2 cellular contexts compared by ENCODE assay signal in genomic region chr11:6397636-6398035, GRCh38.
TF ChIP-seq lines count a peak whose summit lies in the region.

No MANE protein-coding gene starts in this region.

TF ChIP-seq in SK-N-SH treated with all-trans-retinoic acid at 6 μM for 48 hours, 23 proteins besides CTCF, POLR2A, EP300 and RAD21 (continued from another document):
- TF ChIP-seq CSDC2 (CRISPR knock-in tag; IDR thresholded peaks at IDR 0.05): no peak
- TF ChIP-seq GLIS3 (CRISPR knock-in tag; IDR thresholded peaks at IDR 0.05): no peak
- TF ChIP-seq, protein P1, sequence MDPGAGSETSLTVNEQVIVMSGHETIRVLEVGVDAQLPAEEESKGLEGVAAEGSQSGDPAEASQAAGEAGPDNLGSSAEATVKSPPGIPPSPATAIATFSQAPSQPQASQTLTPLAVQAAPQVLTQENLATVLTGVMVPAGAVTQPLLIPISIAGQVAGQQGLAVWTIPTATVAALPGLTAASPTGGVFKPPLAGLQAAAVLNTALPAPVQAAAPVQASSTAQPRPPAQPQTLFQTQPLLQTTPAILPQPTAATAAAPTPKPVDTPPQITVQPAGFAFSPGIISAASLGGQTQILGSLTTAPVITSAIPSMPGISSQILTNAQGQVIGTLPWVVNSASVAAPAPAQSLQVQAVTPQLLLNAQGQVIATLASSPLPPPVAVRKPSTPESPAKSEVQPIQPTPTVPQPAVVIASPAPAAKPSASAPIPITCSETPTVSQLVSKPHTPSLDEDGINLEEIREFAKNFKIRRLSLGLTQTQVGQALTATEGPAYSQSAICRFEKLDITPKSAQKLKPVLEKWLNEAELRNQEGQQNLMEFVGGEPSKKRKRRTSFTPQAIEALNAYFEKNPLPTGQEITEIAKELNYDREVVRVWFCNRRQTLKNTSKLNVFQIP (CRISPR knock-in tag; IDR thresholded peaks at IDR 0.05; ENCODE audit: borderline replicate concordance, low read depth): no peak
- TF ChIP-seq TCF4 (CRISPR knock-in tag; IDR thresholded peaks at IDR 0.05; ENCODE audit: borderline replicate concordance): no peak
- no peak for TF ChIP-seq PPARA (CRISPR knock-in tag; IDR thresholded peaks at IDR 0.05; ENCODE audit: borderline replicate concordance)
- no peak for TF ChIP-seq BACH2 (CRISPR knock-in tag; IDR thresholded peaks at IDR 0.05; ENCODE audit: borderline replicate concordance)
- no peak for TF ChIP-seq SNAI2 (CRISPR knock-in tag; IDR thresholded peaks at IDR 0.05)
- no peak for TF ChIP-seq ISL1 (CRISPR knock-in tag; IDR thresholded peaks at IDR 0.05)
- TF ChIP-seq, protein P2, sequence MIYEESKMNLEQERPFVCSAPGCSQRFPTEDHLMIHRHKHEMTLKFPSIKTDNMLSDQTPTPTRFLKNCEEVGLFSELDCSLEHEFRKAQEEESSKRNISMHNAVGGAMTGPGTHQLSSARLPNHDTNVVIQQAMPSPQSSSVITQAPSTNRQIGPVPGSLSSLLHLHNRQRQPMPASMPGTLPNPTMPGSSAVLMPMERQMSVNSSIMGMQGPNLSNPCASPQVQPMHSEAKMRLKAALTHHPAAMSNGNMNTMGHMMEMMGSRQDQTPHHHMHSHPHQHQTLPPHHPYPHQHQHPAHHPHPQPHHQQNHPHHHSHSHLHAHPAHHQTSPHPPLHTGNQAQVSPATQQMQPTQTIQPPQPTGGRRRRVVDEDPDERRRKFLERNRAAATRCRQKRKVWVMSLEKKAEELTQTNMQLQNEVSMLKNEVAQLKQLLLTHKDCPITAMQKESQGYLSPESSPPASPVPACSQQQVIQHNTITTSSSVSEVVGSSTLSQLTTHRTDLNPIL (CRISPR knock-in tag; IDR thresholded peaks at IDR 0.05; ENCODE audit: low read depth): no peak
- TF ChIP-seq, protein P3, sequence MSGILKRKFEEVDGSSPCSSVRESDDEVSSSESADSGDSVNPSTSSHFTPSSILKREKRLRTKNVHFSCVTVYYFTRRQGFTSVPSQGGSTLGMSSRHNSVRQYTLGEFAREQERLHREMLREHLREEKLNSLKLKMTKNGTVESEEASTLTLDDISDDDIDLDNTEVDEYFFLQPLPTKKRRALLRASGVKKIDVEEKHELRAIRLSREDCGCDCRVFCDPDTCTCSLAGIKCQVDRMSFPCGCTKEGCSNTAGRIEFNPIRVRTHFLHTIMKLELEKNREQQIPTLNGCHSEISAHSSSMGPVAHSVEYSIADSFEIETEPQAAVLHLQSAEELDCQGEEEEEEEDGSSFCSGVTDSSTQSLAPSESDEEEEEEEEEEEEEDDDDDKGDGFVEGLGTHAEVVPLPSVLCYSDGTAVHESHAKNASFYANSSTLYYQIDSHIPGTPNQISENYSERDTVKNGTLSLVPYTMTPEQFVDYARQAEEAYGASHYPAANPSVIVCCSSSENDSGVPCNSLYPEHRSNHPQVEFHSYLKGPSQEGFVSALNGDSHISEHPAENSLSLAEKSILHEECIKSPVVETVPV (CRISPR knock-in tag; IDR thresholded peaks at IDR 0.05): no peak
- no peak for TF ChIP-seq OSR1 (CRISPR knock-in tag; IDR thresholded peaks at IDR 0.05)
- TF ChIP-seq TSHZ2 (CRISPR knock-in tag; IDR thresholded peaks at IDR 0.05): no peak
- TF ChIP-seq ESRRG (CRISPR knock-in tag; IDR thresholded peaks at IDR 0.05): no peak
- no peak for TF ChIP-seq TOX (CRISPR knock-in tag; IDR thresholded peaks at IDR 0.05; ENCODE audit: borderline replicate concordance)
- no peak for TF ChIP-seq ZFP3 (CRISPR knock-in tag; IDR thresholded peaks at IDR 0.05)
- TF ChIP-seq ZNF8 (CRISPR knock-in tag; IDR thresholded peaks at IDR 0.05): no peak
- no peak for TF ChIP-seq ZFP30 (CRISPR knock-in tag; IDR thresholded peaks at IDR 0.05)

TF ChIP-seq in SK-N-SH, 30 proteins besides CTCF, POLR2A, EP300 and RAD21:
- TF ChIP-seq, protein P4, sequence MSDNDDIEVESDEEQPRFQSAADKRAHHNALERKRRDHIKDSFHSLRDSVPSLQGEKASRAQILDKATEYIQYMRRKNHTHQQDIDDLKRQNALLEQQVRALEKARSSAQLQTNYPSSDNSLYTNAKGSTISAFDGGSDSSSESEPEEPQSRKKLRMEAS (IDR thresholded peaks at IDR 0.05; ENCODE audit: low read depth): no peak
- no peak for TF ChIP-seq TAF1 (IDR thresholded peaks at IDR 0.05; ENCODE audit: borderline replicate concordance, low read depth, low read length)
- TF ChIP-seq, protein P5, sequence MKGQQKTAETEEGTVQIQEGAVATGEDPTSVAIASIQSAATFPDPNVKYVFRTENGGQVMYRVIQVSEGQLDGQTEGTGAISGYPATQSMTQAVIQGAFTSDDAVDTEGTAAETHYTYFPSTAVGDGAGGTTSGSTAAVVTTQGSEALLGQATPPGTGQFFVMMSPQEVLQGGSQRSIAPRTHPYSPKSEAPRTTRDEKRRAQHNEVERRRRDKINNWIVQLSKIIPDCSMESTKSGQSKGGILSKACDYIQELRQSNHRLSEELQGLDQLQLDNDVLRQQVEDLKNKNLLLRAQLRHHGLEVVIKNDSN (IDR thresholded peaks at IDR 0.05; ENCODE audit: borderline replicate concordance, low read depth): no peak
- TF ChIP-seq NFIC (IDR thresholded peaks at IDR 0.05; ENCODE audit: borderline replicate concordance): no peak
- no peak for TF ChIP-seq JUND (IDR thresholded peaks at IDR 0.05)
- no peak for TF ChIP-seq MXI1 (IDR thresholded peaks at IDR 0.05; ENCODE audit: low read depth, low read length)
- TF ChIP-seq, protein P6, sequence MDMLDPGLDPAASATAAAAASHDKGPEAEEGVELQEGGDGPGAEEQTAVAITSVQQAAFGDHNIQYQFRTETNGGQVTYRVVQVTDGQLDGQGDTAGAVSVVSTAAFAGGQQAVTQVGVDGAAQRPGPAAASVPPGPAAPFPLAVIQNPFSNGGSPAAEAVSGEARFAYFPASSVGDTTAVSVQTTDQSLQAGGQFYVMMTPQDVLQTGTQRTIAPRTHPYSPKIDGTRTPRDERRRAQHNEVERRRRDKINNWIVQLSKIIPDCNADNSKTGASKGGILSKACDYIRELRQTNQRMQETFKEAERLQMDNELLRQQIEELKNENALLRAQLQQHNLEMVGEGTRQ (IDR thresholded peaks at IDR 0.05; ENCODE audit: borderline replicate concordance, low read depth, low read length): no peak
- TF ChIP-seq ELF1 (IDR thresholded peaks at IDR 0.05): no peak
- TF ChIP-seq NRF1 (IDR thresholded peaks at IDR 0.05; ENCODE audit: low read depth, low read length): no peak
- TF ChIP-seq PBX3 (IDR thresholded peaks at IDR 0.05): no peak
- TF ChIP-seq RXRA (IDR thresholded peaks at IDR 0.05; ENCODE audit: borderline replicate concordance, low read depth): no peak
- TF ChIP-seq MEF2A (IDR thresholded peaks at IDR 0.05; ENCODE audit: borderline replicate concordance, low read depth): no peak
- no peak for TF ChIP-seq FOSL2 (IDR thresholded peaks at IDR 0.05; ENCODE audit: borderline replicate concordance, low read depth)
- TF ChIP-seq, protein P7, sequence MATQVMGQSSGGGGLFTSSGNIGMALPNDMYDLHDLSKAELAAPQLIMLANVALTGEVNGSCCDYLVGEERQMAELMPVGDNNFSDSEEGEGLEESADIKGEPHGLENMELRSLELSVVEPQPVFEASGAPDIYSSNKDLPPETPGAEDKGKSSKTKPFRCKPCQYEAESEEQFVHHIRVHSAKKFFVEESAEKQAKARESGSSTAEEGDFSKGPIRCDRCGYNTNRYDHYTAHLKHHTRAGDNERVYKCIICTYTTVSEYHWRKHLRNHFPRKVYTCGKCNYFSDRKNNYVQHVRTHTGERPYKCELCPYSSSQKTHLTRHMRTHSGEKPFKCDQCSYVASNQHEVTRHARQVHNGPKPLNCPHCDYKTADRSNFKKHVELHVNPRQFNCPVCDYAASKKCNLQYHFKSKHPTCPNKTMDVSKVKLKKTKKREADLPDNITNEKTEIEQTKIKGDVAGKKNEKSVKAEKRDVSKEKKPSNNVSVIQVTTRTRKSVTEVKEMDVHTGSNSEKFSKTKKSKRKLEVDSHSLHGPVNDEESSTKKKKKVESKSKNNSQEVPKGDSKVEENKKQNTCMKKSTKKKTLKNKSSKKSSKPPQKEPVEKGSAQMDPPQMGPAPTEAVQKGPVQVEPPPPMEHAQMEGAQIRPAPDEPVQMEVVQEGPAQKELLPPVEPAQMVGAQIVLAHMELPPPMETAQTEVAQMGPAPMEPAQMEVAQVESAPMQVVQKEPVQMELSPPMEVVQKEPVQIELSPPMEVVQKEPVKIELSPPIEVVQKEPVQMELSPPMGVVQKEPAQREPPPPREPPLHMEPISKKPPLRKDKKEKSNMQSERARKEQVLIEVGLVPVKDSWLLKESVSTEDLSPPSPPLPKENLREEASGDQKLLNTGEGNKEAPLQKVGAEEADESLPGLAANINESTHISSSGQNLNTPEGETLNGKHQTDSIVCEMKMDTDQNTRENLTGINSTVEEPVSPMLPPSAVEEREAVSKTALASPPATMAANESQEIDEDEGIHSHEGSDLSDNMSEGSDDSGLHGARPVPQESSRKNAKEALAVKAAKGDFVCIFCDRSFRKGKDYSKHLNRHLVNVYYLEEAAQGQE (IDR thresholded peaks at IDR 0.05; ENCODE audit: low read depth, low read length): no peak
- TF ChIP-seq, protein P8, sequence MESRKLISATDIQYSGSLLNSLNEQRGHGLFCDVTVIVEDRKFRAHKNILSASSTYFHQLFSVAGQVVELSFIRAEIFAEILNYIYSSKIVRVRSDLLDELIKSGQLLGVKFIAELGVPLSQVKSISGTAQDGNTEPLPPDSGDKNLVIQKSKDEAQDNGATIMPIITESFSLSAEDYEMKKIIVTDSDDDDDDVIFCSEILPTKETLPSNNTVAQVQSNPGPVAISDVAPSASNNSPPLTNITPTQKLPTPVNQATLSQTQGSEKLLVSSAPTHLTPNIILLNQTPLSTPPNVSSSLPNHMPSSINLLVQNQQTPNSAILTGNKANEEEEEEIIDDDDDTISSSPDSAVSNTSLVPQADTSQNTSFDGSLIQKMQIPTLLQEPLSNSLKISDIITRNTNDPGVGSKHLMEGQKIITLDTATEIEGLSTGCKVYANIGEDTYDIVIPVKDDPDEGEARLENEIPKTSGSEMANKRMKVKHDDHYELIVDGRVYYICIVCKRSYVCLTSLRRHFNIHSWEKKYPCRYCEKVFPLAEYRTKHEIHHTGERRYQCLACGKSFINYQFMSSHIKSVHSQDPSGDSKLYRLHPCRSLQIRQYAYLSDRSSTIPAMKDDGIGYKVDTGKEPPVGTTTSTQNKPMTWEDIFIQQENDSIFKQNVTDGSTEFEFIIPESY (IDR thresholded peaks at IDR 0.05; ENCODE audit: borderline replicate concordance, low read depth): no peak
- no peak for TF ChIP-seq SIN3A (IDR thresholded peaks at IDR 0.05; ENCODE audit: borderline replicate concordance, low read depth, low read length)
- no peak for TF ChIP-seq EZH2phosphoT487 (IDR thresholded peaks at IDR 0.05; ENCODE audit: borderline replicate concordance, low read depth)
TF ChIP-seq in SK-N-SH: peak in this region for 0.
